Comparison of ENCODE assay signal across 2 cellular contexts in genomic region chr11:10758959-10759358, GRCh38.
TF ChIP-seq lines count a peak whose summit lies in the region.

No MANE protein-coding gene starts in this region.

TF ChIP-seq in IMR-90, 13 proteins besides CTCF, POLR2A, EP300 and RAD21 (continued from another document):
- TF ChIP-seq, protein P1, sequence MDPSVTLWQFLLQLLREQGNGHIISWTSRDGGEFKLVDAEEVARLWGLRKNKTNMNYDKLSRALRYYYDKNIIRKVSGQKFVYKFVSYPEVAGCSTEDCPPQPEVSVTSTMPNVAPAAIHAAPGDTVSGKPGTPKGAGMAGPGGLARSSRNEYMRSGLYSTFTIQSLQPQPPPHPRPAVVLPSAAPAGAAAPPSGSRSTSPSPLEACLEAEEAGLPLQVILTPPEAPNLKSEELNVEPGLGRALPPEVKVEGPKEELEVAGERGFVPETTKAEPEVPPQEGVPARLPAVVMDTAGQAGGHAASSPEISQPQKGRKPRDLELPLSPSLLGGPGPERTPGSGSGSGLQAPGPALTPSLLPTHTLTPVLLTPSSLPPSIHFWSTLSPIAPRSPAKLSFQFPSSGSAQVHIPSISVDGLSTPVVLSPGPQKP (IDR thresholded peaks at IDR 0.05; ENCODE audit: borderline replicate concordance, low read depth, low read length), result no peak
- TF ChIP-seq CHD1 (IDR thresholded peaks at IDR 0.05; ENCODE audit: low read depth, low read length) (no peak), RCOR1 (IDR thresholded peaks at IDR 0.05; ENCODE audit: insufficient replicate concordance, low read length) (no peak), CEBPB (IDR thresholded peaks at IDR 0.05; ENCODE audit: low read depth, low read length) (no peak)
- TF ChIP-seq, protein P2, sequence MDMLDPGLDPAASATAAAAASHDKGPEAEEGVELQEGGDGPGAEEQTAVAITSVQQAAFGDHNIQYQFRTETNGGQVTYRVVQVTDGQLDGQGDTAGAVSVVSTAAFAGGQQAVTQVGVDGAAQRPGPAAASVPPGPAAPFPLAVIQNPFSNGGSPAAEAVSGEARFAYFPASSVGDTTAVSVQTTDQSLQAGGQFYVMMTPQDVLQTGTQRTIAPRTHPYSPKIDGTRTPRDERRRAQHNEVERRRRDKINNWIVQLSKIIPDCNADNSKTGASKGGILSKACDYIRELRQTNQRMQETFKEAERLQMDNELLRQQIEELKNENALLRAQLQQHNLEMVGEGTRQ (IDR thresholded peaks at IDR 0.05; ENCODE audit: low read depth, low read length), result no peak

TF ChIP-seq in SK-N-SH, 30 proteins besides CTCF, POLR2A, EP300 and RAD21:
- no peak for TF ChIP-seq PBX3 (IDR thresholded peaks at IDR 0.05)
- peak; percentile 25; the same call in 1 of the 2 replicates for TF ChIP-seq GATA2 (CRISPR knock-in tag; IDR thresholded peaks at IDR 0.05)
